In genomic region chr22:46731246-46732040, GRCh38 we compare ENCODE assay signal across 1 cellular context.
TF ChIP-seq lines count a peak whose summit lies in the region.

No MANE protein-coding gene starts in this region.

TF ChIP-seq in HepG2, 621 proteins besides CTCF, POLR2A, EP300 and RAD21 (continued from another document and continues in another):
- TF ChIP-seq GABPB1 (CRISPR knock-in tag; IDR thresholded peaks at IDR 0.05) (peak; percentile 79), SKI (IDR thresholded peaks at IDR 0.05; ENCODE audit: partially characterized antibody) (peak; percentile 59), ZNF724P (CRISPR knock-in tag; IDR thresholded peaks at IDR 0.05; ENCODE audit: borderline replicate concordance) (peak; percentile 93), ZBTB3 (CRISPR knock-in tag; IDR thresholded peaks at IDR 0.05; ENCODE audit: borderline replicate concordance, low read depth) (no peak; the same call in 1 of the 2 replicates), ZBTB40 (IDR thresholded peaks at IDR 0.05) (no peak), ZBTB40 (CRISPR knock-in tag; IDR thresholded peaks at IDR 0.05) (no peak), PPARG (CRISPR knock-in tag; conservative IDR thresholded peaks at IDR 0.05) (no peak; the same call in 1 of the 2 replicates), RELA (CRISPR knock-in tag; IDR thresholded peaks at IDR 0.05) (no peak), DR1 (CRISPR knock-in tag; IDR thresholded peaks at IDR 0.05) (no peak), ZNF17 (CRISPR knock-in tag; IDR thresholded peaks at IDR 0.05) (no peak), FOXO1 (CRISPR knock-in tag; IDR thresholded peaks at IDR 0.05) (peak; percentile 90), MLXIP (CRISPR knock-in tag; IDR thresholded peaks at IDR 0.05; ENCODE audit: borderline replicate concordance) (peak; percentile 99), ZNF816 (CRISPR knock-in tag; IDR thresholded peaks at IDR 0.05; ENCODE audit: borderline replicate concordance) (no peak), RARG (CRISPR knock-in tag; IDR thresholded peaks at IDR 0.05; ENCODE audit: low read depth) (no peak), SETDB1 (CRISPR knock-in tag; IDR thresholded peaks at IDR 0.05; ENCODE audit: borderline replicate concordance) (no peak), KLF16 (CRISPR knock-in tag; IDR thresholded peaks at IDR 0.05) (peak in 1 of 2 experiments; percentile 68; a peak in 1 of 4 replicates), ZNF138 (CRISPR knock-in tag; IDR thresholded peaks at IDR 0.05; ENCODE audit: low read depth) (no peak), YEATS2 (CRISPR knock-in tag; IDR thresholded peaks at IDR 0.05; ENCODE audit: borderline replicate concordance) (no peak), TMF1 (CRISPR knock-in tag; IDR thresholded peaks at IDR 0.05; ENCODE audit: low read depth) (no peak), CCDC6 (CRISPR knock-in tag; IDR thresholded peaks at IDR 0.05) (peak; percentile 97), TAF1 (CRISPR knock-in tag; IDR thresholded peaks at IDR 0.05) (no peak), CHCHD3 (CRISPR knock-in tag; IDR thresholded peaks at IDR 0.05) (0 out of 2 replicates have a peak, but pooled peaks have one; percentile 55), ZNF749 (CRISPR knock-in tag; IDR thresholded peaks at IDR 0.05; ENCODE audit: borderline replicate concordance) (no peak), ZNF781 (CRISPR knock-in tag; IDR thresholded peaks at IDR 0.05; ENCODE audit: borderline replicate concordance, not compliant biosample characterization) (peak; percentile 65), IRF2 (CRISPR knock-in tag; IDR thresholded peaks at IDR 0.05) (peak; percentile 72; the same call in 1 of the 2 replicates), ZNF317 (CRISPR knock-in tag; IDR thresholded peaks at IDR 0.05) (peak; percentile 74; the same call in 1 of the 2 replicates), ZNF432 (CRISPR knock-in tag; IDR thresholded peaks at IDR 0.05; ENCODE audit: borderline replicate concordance) (0 out of 2 replicates have a peak, but pooled peaks have one; percentile 14)
- TF ChIP-seq, protein P1, sequence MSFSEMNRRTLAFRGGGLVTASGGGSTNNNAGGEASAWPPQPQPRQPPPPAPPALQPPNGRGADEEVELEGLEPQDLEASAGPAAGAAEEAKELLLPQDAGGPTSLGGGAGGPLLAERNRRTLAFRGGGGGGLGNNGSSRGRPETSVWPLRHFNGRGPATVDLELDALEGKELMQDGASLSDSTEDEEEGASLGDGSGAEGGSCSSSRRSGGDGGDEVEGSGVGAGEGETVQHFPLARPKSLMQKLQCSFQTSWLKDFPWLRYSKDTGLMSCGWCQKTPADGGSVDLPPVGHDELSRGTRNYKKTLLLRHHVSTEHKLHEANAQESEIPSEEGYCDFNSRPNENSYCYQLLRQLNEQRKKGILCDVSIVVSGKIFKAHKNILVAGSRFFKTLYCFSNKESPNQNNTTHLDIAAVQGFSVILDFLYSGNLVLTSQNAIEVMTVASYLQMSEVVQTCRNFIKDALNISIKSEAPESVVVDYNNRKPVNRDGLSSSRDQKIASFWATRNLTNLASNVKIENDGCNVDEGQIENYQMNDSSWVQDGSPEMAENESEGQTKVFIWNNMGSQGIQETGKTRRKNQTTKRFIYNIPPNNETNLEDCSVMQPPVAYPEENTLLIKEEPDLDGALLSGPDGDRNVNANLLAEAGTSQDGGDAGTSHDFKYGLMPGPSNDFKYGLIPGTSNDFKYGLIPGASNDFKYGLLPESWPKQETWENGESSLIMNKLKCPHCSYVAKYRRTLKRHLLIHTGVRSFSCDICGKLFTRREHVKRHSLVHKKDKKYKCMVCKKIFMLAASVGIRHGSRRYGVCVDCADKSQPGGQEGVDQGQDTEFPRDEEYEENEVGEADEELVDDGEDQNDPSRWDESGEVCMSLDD (CRISPR knock-in tag; IDR thresholded peaks at IDR 0.05; ENCODE audit: borderline replicate concordance): no peak
- TF ChIP-seq, protein P2, sequence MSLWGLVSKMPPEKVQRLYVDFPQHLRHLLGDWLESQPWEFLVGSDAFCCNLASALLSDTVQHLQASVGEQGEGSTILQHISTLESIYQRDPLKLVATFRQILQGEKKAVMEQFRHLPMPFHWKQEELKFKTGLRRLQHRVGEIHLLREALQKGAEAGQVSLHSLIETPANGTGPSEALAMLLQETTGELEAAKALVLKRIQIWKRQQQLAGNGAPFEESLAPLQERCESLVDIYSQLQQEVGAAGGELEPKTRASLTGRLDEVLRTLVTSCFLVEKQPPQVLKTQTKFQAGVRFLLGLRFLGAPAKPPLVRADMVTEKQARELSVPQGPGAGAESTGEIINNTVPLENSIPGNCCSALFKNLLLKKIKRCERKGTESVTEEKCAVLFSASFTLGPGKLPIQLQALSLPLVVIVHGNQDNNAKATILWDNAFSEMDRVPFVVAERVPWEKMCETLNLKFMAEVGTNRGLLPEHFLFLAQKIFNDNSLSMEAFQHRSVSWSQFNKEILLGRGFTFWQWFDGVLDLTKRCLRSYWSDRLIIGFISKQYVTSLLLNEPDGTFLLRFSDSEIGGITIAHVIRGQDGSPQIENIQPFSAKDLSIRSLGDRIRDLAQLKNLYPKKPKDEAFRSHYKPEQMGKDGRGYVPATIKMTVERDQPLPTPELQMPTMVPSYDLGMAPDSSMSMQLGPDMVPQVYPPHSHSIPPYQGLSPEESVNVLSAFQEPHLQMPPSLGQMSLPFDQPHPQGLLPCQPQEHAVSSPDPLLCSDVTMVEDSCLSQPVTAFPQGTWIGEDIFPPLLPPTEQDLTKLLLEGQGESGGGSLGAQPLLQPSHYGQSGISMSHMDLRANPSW (CRISPR knock-in tag; IDR thresholded peaks at IDR 0.05; ENCODE audit: borderline replicate concordance): peak; percentile 64; the same call in 1 of the 2 replicates
- TF ChIP-seq, protein P3, sequence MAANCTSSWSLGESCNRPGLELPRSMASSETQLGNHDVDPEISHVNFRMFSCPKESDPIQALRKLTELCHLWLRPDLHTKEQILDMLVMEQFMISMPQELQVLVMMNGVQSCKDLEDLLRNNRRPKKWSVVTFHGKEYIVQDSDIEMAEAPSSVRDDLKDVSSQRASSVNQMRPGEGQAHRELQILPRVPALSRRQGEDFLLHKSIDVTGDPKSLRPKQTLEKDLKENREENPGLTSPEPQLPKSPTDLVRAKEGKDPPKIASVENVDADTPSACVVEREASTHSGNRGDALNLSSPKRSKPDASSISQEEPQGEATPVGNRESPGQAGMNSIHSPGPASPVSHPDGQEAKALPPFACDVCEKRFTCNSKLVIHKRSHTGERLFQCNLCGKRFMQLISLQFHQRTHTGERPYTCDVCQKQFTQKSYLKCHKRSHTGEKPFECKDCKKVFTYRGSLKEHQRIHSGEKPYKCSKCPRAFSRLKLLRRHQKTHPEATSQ (CRISPR knock-in tag; IDR thresholded peaks at IDR 0.05; ENCODE audit: borderline replicate concordance): no peak
- TF ChIP-seq, protein P4, sequence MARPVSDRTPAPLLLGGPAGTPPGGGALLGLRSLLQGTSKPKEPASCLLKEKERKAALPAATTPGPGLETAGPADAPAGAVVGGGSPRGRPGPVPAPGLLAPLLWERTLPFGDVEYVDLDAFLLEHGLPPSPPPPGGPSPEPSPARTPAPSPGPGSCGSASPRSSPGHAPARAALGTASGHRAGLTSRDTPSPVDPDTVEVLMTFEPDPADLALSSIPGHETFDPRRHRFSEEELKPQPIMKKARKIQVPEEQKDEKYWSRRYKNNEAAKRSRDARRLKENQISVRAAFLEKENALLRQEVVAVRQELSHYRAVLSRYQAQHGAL (CRISPR knock-in tag; IDR thresholded peaks at IDR 0.05; ENCODE audit: not compliant biosample characterization): no peak
- TF ChIP-seq, protein P5, sequence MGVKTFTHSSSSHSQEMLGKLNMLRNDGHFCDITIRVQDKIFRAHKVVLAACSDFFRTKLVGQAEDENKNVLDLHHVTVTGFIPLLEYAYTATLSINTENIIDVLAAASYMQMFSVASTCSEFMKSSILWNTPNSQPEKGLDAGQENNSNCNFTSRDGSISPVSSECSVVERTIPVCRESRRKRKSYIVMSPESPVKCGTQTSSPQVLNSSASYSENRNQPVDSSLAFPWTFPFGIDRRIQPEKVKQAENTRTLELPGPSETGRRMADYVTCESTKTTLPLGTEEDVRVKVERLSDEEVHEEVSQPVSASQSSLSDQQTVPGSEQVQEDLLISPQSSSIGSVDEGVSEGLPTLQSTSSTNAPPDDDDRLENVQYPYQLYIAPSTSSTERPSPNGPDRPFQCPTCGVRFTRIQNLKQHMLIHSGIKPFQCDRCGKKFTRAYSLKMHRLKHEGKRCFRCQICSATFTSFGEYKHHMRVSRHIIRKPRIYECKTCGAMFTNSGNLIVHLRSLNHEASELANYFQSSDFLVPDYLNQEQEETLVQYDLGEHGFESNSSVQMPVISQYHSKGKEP (CRISPR knock-in tag; IDR thresholded peaks at IDR 0.05): no peak
